In genomic region chr3:189813652-189814245, GRCh38 we compare ENCODE assay signal across 17 cellular contexts.
"Had no signal": no experiment of that assay in that cellular context is flagged by ENCODE, and none has a peak within 500 bp of the region (broad histone marks: within the 10 kb centered on the region; RNA-seq: fewer than 3 reads in every experiment).

No MANE protein-coding gene starts in this region.

- H3K36me3 ChIP-seq: ascending aorta, breast epithelium, esophagus muscularis mucosa, ovary, transverse colon had no signal

- H3K36me3 Mint-ChIP-seq: immature natural killer cell; mesothelial cell of epicardium; stimulated activated naive B cell treated with anti-CD40 and anti-IgM and Interleukin-4, amounts not matched to agents 10 μg/mL and 1 μg/mL and 100 μg/mL, for 72 hours had no signal

- DNase-seq: activated CD4-positive, alpha-beta T cell treated with anti-CD3 and anti-CD28 coated beads, Interleukin-2, amount 50 U/mL, for 1 hour; activated naive CD4-positive, alpha-beta T cell treated with anti-CD3 and anti-CD28 coated beads for 36 hours; activated T-cell treated with anti-CD3 and anti-CD28 coated beads for 4 hours; dermis blood vessel endothelial cell; hypothalamus; immature natural killer cell; ovary; stimulated activated CD4-positive, alpha-beta T cell treated with anti-CD3 and anti-CD28 coated beads, Interleukin-4, amount 100 ng/mL, for 1 hour; stimulated activated naive B cell treated with anti-CD40 and anti-IgM and Interleukin-4, amounts not matched to agents 10 μg/mL and 1 μg/mL and 100 μg/mL, for 72 hours; transverse colon had no signal

- H3K4me1 Mint-ChIP-seq: immature natural killer cell; stimulated activated naive B cell treated with anti-CD40 and anti-IgM and Interleukin-4, amounts not matched to agents 10 μg/mL and 1 μg/mL and 100 μg/mL, for 72 hours had no signal

- H3K4me3 Mint-ChIP-seq: activated naive CD4-positive, alpha-beta T cell treated with anti-CD3 and anti-CD28 coated beads for 36 hours; immature natural killer cell; mesothelial cell of epicardium; stimulated activated naive B cell treated with anti-CD40 and anti-IgM and Interleukin-4, amounts not matched to agents 10 μg/mL and 1 μg/mL and 100 μg/mL, for 72 hours had no signal

- FAIRE-seq: endometrium had no signal

- H3K27ac Mint-ChIP-seq: activated naive CD4-positive, alpha-beta T cell treated with anti-CD3 and anti-CD28 coated beads for 36 hours; immature natural killer cell; mesothelial cell of epicardium; stimulated activated naive B cell treated with anti-CD40 and anti-IgM and Interleukin-4, amounts not matched to agents 10 μg/mL and 1 μg/mL and 100 μg/mL, for 72 hours had no signal

- H3K27me3 ChIP-seq: ascending aorta, breast epithelium, esophagus muscularis mucosa, ovary, transverse colon had no signal

- H3K4me3 ChIP-seq: ascending aorta, breast epithelium, esophagus muscularis mucosa, lung, ovary, transverse colon had no signal

- H3K27me3 Mint-ChIP-seq: stimulated activated naive B cell treated with anti-CD40 and anti-IgM and Interleukin-4, amounts not matched to agents 10 μg/mL and 1 μg/mL and 100 μg/mL, for 72 hours had no signal

- H3K4me1 ChIP-seq: ascending aorta, breast epithelium, esophagus muscularis mucosa, transverse colon had no signal

- H3K9me3 ChIP-seq: ascending aorta, breast epithelium, esophagus muscularis mucosa, ovary, transverse colon had no signal

- ATAC-seq: activated CD4-positive, CD25-positive, alpha-beta regulatory T cell treated with anti-CD3 and anti-CD28 coated beads, Interleukin-2, amount 50 U/mL, for 24 hours; stimulated activated naive B cell treated with anti-CD40 and anti-IgM and Interleukin-4, amounts not matched to agents 10 μg/mL and 1 μg/mL and 100 μg/mL, for 72 hours had no signal

- H3K27ac ChIP-seq: ascending aorta, breast epithelium, esophagus muscularis mucosa, ovary, transverse colon had no signal

- H3K9me3 Mint-ChIP-seq: activated naive CD4-positive, alpha-beta T cell treated with anti-CD3 and anti-CD28 coated beads for 36 hours; immature natural killer cell; mesothelial cell of epicardium; stimulated activated naive B cell treated with anti-CD40 and anti-IgM and Interleukin-4, amounts not matched to agents 10 μg/mL and 1 μg/mL and 100 μg/mL, for 72 hours had no signal
